ENCODE assay signal across 14 cellular contexts in the genomic region with DNA sequence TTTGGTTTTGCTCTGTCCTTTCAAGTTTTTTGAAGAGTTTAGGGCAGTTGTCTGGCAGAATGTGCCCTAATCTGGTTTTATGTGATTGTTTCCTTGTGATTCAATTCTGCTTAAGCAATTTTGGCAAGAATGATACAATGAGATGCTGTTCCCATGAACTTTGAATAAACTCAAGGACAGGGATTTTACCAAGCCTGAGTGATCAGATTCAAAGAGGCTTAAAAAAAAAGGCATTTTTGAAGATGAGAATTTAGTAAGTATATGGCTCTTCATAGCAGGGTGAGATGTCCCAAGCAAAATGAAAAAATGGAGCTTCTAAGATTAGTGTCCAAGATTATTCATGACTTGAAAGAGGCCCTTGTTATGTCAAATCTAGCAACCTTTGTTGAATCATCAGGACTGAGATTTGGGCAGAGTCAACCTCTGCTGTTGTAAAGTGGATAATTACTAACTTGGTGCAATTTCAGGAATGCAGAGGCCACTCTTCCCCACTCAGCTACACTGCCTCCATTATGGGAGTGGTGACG.
A peak's percentile ranks its signal among the peaks of the same experiment; 100 is the strongest.
DNase-seq lines count a peak whose midpoint lies in the region; TF ChIP-seq lines count a peak whose summit lies in the region.
"Had no signal": no experiment of that assay in that cellular context is flagged by ENCODE, and none has a peak within 500 bp of the region (broad histone marks: within the 10 kb centered on the region; RNA-seq: fewer than 3 reads in every experiment).

No MANE protein-coding gene starts in this region.

- peaks cover 34% of the 10 kb centered on the region for H3K4me1 Mint-ChIP-seq in type B pancreatic cell (ENCODE audit: unreplicated experiment)
- H3K4me1 Mint-ChIP-seq in CD4-positive, alpha-beta memory T cell: no peaks in the 10 kb centered on the region
- H3K4me1 Mint-ChIP-seq in activated CD4-positive, alpha-beta T cell treated with anti-CD3 and anti-CD28 coated beads, Interleukin-2, amount 10 ng/mL, durations not matched to agents 7 days and 5 days: no peaks in the 10 kb centered on the region
- H3K4me1 Mint-ChIP-seq: activated CD4-positive, alpha-beta T cell treated with anti-CD3 and anti-CD28 coated beads for 36 hours had no signal

- H3K4me2 ChIP-seq in hepatocyte: no peak overlapping the region

- POLR2A ChIA-PET in CD4-positive, alpha-beta memory T cell (lab: Charles Lee; ENCODE audit: partially characterized antibody): no interaction called here
- POLR2A ChIA-PET in activated CD4-positive, alpha-beta T cell treated with anti-CD3 and anti-CD28 coated beads, Interleukin-2, amount 10 ng/mL, durations not matched to agents 7 days and 5 days (lab: Charles Lee): no interaction called here

- H3K27ac ChIP-seq in adrenal gland (peak overlapping the region in 4 of 5 donors; percentile 29 to 83 (median 54)), hepatocyte (peak overlapping the region; percentile 71)
- no peak overlapping the region for H3K27ac ChIP-seq in CD4-positive, alpha-beta memory T cell (ENCODE audit: low read depth, low read length)
- H3K27ac ChIP-seq: right lobe of liver had no signal

- H3K9me3 ChIP-seq in adrenal gland (replicated peaks in 1 of 3) (peaks cover 0 to 5% (median 0%) of the 10 kb centered on the region in 3 donors), hepatocyte (ENCODE audit: low read depth) (no peaks in the 10 kb centered on the region)
- H3K9me3 ChIP-seq in CD4-positive, alpha-beta memory T cell (ENCODE audit: control insufficient read depth in 1 of 2, low read length in 2 of 2): no peaks in the 10 kb centered on the region
- H3K9me3 ChIP-seq: right lobe of liver had no signal

- H3K4me3 Mint-ChIP-seq in type B pancreatic cell: no peak overlapping the region
- no peak overlapping the region for H3K4me3 Mint-ChIP-seq in CD4-positive, alpha-beta memory T cell
- H3K4me3 Mint-ChIP-seq in activated CD4-positive, alpha-beta T cell treated with anti-CD3 and anti-CD28 coated beads, Interleukin-2, amount 10 ng/mL, durations not matched to agents 7 days and 5 days: no peak overlapping the region
- H3K4me3 Mint-ChIP-seq: activated CD4-positive, alpha-beta T cell treated with anti-CD3 and anti-CD28 coated beads for 36 hours; activated T-cell treated with anti-CD3 and anti-CD28 coated beads, Interleukin-2, amount 50 U/mL, for 24 hours; nephron; stimulated activated naive CD8-positive, alpha-beta T cell treated with anti-CD3 and anti-CD28 coated beads, Interleukin-15, amount 100 ng/mL, for 72 hours had no signal

- no peaks in the 10 kb centered on the region for H4K20me1 ChIP-seq in hepatocyte (ENCODE audit: insufficient read depth, poor library complexity, severe bottlenecking)

- H3K36me3 ChIP-seq in adrenal gland (replicated peaks in 1 of 2) (no peaks in the 10 kb centered on the region), hepatocyte (replicated peaks; ENCODE audit: insufficient read depth, low read depth) (no peaks in the 10 kb centered on the region)
- no peaks in the 10 kb centered on the region for H3K36me3 ChIP-seq in CD4-positive, alpha-beta memory T cell (ENCODE audit: insufficient read depth, low read length)
- H3K36me3 ChIP-seq: right lobe of liver had no signal

- no peaks in the 10 kb centered on the region for H3K27me3 ChIP-seq in adrenal gland
- H3K27me3 ChIP-seq in hepatocyte: no peaks in the 10 kb centered on the region
- H3K27me3 ChIP-seq in CD4-positive, alpha-beta memory T cell (ENCODE audit: insufficient read depth, low read length): no peaks in the 10 kb centered on the region
- H3K27me3 ChIP-seq: right lobe of liver had no signal

- intact Hi-C loops in adrenal gland (cut with DNase I): no loop called here
- intact Hi-C loops in CD4-positive, alpha-beta memory T cell (cut with micrococcal nuclease): no loop called here

- CTCF ChIA-PET in CD4-positive, alpha-beta memory T cell (lab: Charles Lee; ENCODE audit: partially characterized antibody): no interaction called here
- CTCF ChIA-PET in activated CD4-positive, alpha-beta T cell treated with anti-CD3 and anti-CD28 coated beads, Interleukin-2, amount 10 ng/mL, durations not matched to agents 7 days and 5 days (lab: Charles Lee): no interaction called here

- H3K4me1 ChIP-seq in adrenal gland (replicated peaks in 1 of 2) (peaks cover 17 to 20% of the 10 kb centered on the region in 2 donors), hepatocyte (ENCODE audit: insufficient read depth) (peaks cover 13% of the 10 kb centered on the region)
- no peaks in the 10 kb centered on the region for H3K4me1 ChIP-seq in CD4-positive, alpha-beta memory T cell (ENCODE audit: insufficient read depth, low read length)
- H3K4me1 ChIP-seq: right lobe of liver had no signal

- H3K36me3 Mint-ChIP-seq in type B pancreatic cell: no peaks in the 10 kb centered on the region
- no peaks in the 10 kb centered on the region for H3K36me3 Mint-ChIP-seq in CD4-positive, alpha-beta memory T cell
- no peaks in the 10 kb centered on the region for H3K36me3 Mint-ChIP-seq in activated CD4-positive, alpha-beta T cell treated with anti-CD3 and anti-CD28 coated beads, Interleukin-2, amount 10 ng/mL, durations not matched to agents 7 days and 5 days (ENCODE audit: low read depth)

- peak overlapping the region; percentile 30 for H3K27ac Mint-ChIP-seq in type B pancreatic cell
- no peak overlapping the region for H3K27ac Mint-ChIP-seq in CD4-positive, alpha-beta memory T cell
- H3K27ac Mint-ChIP-seq in activated CD4-positive, alpha-beta T cell treated with anti-CD3 and anti-CD28 coated beads, Interleukin-2, amount 10 ng/mL, durations not matched to agents 7 days and 5 days: no peak overlapping the region
- H3K27ac Mint-ChIP-seq: activated CD4-positive, alpha-beta T cell treated with anti-CD3 and anti-CD28 coated beads for 36 hours; activated T-cell treated with anti-CD3 and anti-CD28 coated beads, Interleukin-2, amount 50 U/mL, for 24 hours; stimulated activated naive CD8-positive, alpha-beta T cell treated with anti-CD3 and anti-CD28 coated beads, Interleukin-15, amount 100 ng/mL, for 72 hours had no signal

- H3K27me3 Mint-ChIP-seq in type B pancreatic cell: no peaks in the 10 kb centered on the region
- H3K27me3 Mint-ChIP-seq in CD4-positive, alpha-beta memory T cell: peaks cover 13 to 23% of the 10 kb centered on the region in 2 donors
- peaks cover 2% of the 10 kb centered on the region for H3K27me3 Mint-ChIP-seq in activated CD4-positive, alpha-beta T cell treated with anti-CD3 and anti-CD28 coated beads, Interleukin-2, amount 10 ng/mL, durations not matched to agents 7 days and 5 days
- H3K27me3 Mint-ChIP-seq: stimulated activated naive CD8-positive, alpha-beta T cell treated with anti-CD3 and anti-CD28 coated beads, Interleukin-15, amount 100 ng/mL, for 72 hours had no signal

- 60 to 81% (median 75%) methylated on average over 1 of the region's 1 CpG for WGBS in adrenal gland, 4 donors
- 76% methylated on average over 1 of the region's 1 CpG for WGBS in hepatocyte (ENCODE audit: low lambda C conversion rate, missing lambda C conversion rate)

- no peaks in the 10 kb centered on the region for H3K79me2 ChIP-seq in hepatocyte

- H3K9me2 ChIP-seq in hepatocyte (replicated peaks; ENCODE audit: insufficient read depth): no peaks in the 10 kb centered on the region

- TF ChIP-seq POLR2A in adrenal gland (IDR thresholded peaks at IDR 0.05): no peak

- H2AFZ ChIP-seq in hepatocyte: no peak overlapping the region

- H3K4me3 ChIP-seq in adrenal gland (no peak overlapping the region), hepatocyte (no peak overlapping the region)
- no peak overlapping the region for H3K4me3 ChIP-seq in CD4-positive, alpha-beta memory T cell (ENCODE audit: low read length in 2 of 2)
- H3K4me3 ChIP-seq: right lobe of liver had no signal

- DNase-seq in HCEC 1CT (peak; percentile 64), adrenal gland (no peak), hepatocyte (ENCODE audit: low spot score) (no peak), type B pancreatic cell (ENCODE audit: extremely low spot score, unreplicated experiment) (no peak), NCI-H1694 (lab: John Stamatoyannopoulos, UW) (no peak)
- DNase-seq in CD4-positive, alpha-beta memory T cell: no peak
- DNase-seq in activated CD4-positive, alpha-beta T cell treated with anti-CD3 and anti-CD28 coated beads, Interleukin-2, amount 10 ng/mL, durations not matched to agents 7 days and 5 days: no peak
- DNase-seq: activated CD4-positive, alpha-beta T cell treated with anti-CD3 and anti-CD28 coated beads for 36 hours; activated T-cell treated with anti-CD3 and anti-CD28 coated beads, Interleukin-2, amount 50 U/mL, for 24 hours; dermis blood vessel endothelial cell; NCI-H446 treated with DMSO at 0.1 percent for 48 hours; right lobe of liver; stimulated activated naive CD8-positive, alpha-beta T cell treated with anti-CD3 and anti-CD28 coated beads, Interleukin-15, amount 100 ng/mL, for 72 hours had no signal

- H3K9me3 Mint-ChIP-seq in type B pancreatic cell: peaks cover 7% of the 10 kb centered on the region
- H3K9me3 Mint-ChIP-seq in CD4-positive, alpha-beta memory T cell: peaks cover 0 to 16% (median 7%) of the 10 kb centered on the region in 8 donors
- H3K9me3 Mint-ChIP-seq in activated CD4-positive, alpha-beta T cell treated with anti-CD3 and anti-CD28 coated beads, Interleukin-2, amount 10 ng/mL, durations not matched to agents 7 days and 5 days: no peaks in the 10 kb centered on the region

- TF ChIP-seq CTCF in adrenal gland (IDR thresholded peaks at IDR 0.05) (no peak), hepatocyte (IDR thresholded peaks at IDR 0.05; ENCODE audit: poor library complexity) (no peak), type B pancreatic cell (conservative IDR thresholded peaks at IDR 0.05) (no peak)
